8 cellular contexts compared by ENCODE assay signal in genomic region chr18:28178720-28179119, GRCh38. TPM values are rescaled to one million over a fixed set of nuclear protein-coding genes. Genes with fewer than 3 reads are reported as not detected.
DNase-seq lines count a peak whose midpoint lies in the region; ATAC-seq and TF ChIP-seq lines count a peak whose summit lies in the region.

No MANE protein-coding gene starts in this region.

- H3K36me3 ChIP-seq in BLaER1 treated with 17β-estradiol and CSF1 and Interleukin-3, amounts not matched to agents 10 nM and 100 nM = no peaks in the 10 kb centered on the region
- no peaks in the 10 kb centered on the region for H3K36me3 ChIP-seq in HUES48 (ENCODE audit: control insufficient read depth, insufficient read depth, low read length)
- peaks cover 15% of the 10 kb centered on the region for H3K36me3 ChIP-seq in endodermal cell (ENCODE audit: control insufficient read depth, insufficient read depth, low read length)
- no peaks in the 10 kb centered on the region; the same call in 1 of the 2 replicates for H3K36me3 ChIP-seq in HAP-1 (replicated peaks)

- H3K4me2 ChIP-seq in BLaER1 treated with 17β-estradiol and CSF1 and Interleukin-3, amounts not matched to agents 10 nM and 100 nM = peak overlapping the region in 9 of 11 experiments; percentile 57 to 92 (median 71); a peak in 17 of 22 replicates

- H3K27ac ChIP-seq in BLaER1 treated with 17β-estradiol and CSF1 and Interleukin-3, amounts not matched to agents 10 nM and 100 nM = no peak overlapping the region
- H3K27ac ChIP-seq in HUES48 (ENCODE audit: low read depth, low read length) = peak overlapping the region; percentile 93
- H3K27ac ChIP-seq in endodermal cell (ENCODE audit: low read depth, low read length) = peak overlapping the region; percentile 40

- ATAC-seq in GM21528 (IDR thresholded peaks at IDR 0.05; ENCODE audit: low FRiP score, unreplicated experiment) = no peak

- H3K27me3 ChIP-seq in BLaER1 treated with 17β-estradiol and CSF1 and Interleukin-3, amounts not matched to agents 10 nM and 100 nM = peaks cover 7 to 39% (median 21%) of the 10 kb centered on the region in 11 experiments; a peak in 20 of 22 replicates
- H3K27me3 ChIP-seq in HUES48 (ENCODE audit: control insufficient read depth, insufficient read depth, low read length) (peaks cover 46% of the 10 kb centered on the region), endodermal cell (ENCODE audit: control insufficient read depth, insufficient read depth, low read length, poor library complexity, severe bottlenecking) (no peaks in the 10 kb centered on the region), HAP-1 (ENCODE audit: low read depth) (no peaks in the 10 kb centered on the region)

- H3K27me3 Mint-ChIP-seq in endodermal cell (ENCODE audit: insufficient read depth) = peaks cover 4% of the 10 kb centered on the region
- peaks cover 3% of the 10 kb centered on the region for H3K27me3 Mint-ChIP-seq in nephron progenitor cell (ENCODE audit: low read depth, poor library complexity)

- peaks cover 51% of the 10 kb centered on the region for H3K4me1 Mint-ChIP-seq in endodermal cell
- peaks cover 31% of the 10 kb centered on the region for H3K4me1 Mint-ChIP-seq in nephron progenitor cell

- peak overlapping the region in 5 of 10 experiments; percentile 68 to 74 (median 70); a peak in 7 of 20 replicates for H3K4me3 ChIP-seq in BLaER1 treated with 17β-estradiol and CSF1 and Interleukin-3, amounts not matched to agents 10 nM and 100 nM
- H3K4me3 ChIP-seq in HUES48 (ENCODE audit: low read depth, low read length) (peak overlapping the region; percentile 89), endodermal cell (ENCODE audit: low read length) (peak overlapping the region; percentile 88), HAP-1 (no peak overlapping the region)

- in situ Hi-C loops in HAP-1 (cut with MboI; ENCODE audit: low sequenced_read_pairs) = no loop called here

- 2 to 3% methylated on average over 4 to 5 of the region's 6 CpGs for WGBS in endodermal cell (ENCODE audit: insufficient coverage in 1 of 2, insufficient read length in 1 of 2), 2 experiments

- intact Hi-C loops in posterior vena cava (cut with DNase I) = no loop called here

- H3K27ac Mint-ChIP-seq in endodermal cell (peak overlapping the region; percentile 97), nephron progenitor cell (no peak overlapping the region)

- H4K20me1 ChIP-seq in BLaER1 treated with 17β-estradiol and CSF1 and Interleukin-3, amounts not matched to agents 10 nM and 100 nM = peaks cover 0 to 25% (median 13%) of the 10 kb centered on the region in 11 experiments; a peak in 13 of 22 replicates

- H3K9me3 Mint-ChIP-seq in endodermal cell = no peaks in the 10 kb centered on the region
- H3K9me3 Mint-ChIP-seq in nephron progenitor cell = no peaks in the 10 kb centered on the region

- H3K36me3 Mint-ChIP-seq in endodermal cell (ENCODE audit: low read depth) (peaks cover 23% of the 10 kb centered on the region), nephron progenitor cell (ENCODE audit: low read depth) (no peaks in the 10 kb centered on the region)

- peaks cover 14 to 27% (median 20%) of the 10 kb centered on the region in 11 experiments; a peak in 20 of 22 replicates for H3K9me3 ChIP-seq in BLaER1 treated with 17β-estradiol and CSF1 and Interleukin-3, amounts not matched to agents 10 nM and 100 nM (replicated peaks in 1 of 11)
- no peaks in the 10 kb centered on the region for H3K9me3 ChIP-seq in HUES48 (ENCODE audit: control insufficient read depth, insufficient read depth, low read length)
- H3K9me3 ChIP-seq in endodermal cell (ENCODE audit: control insufficient read depth, low read length) = no peaks in the 10 kb centered on the region
- no peaks in the 10 kb centered on the region for H3K9me3 ChIP-seq in HAP-1

- peak; percentile 77 for DNase-seq in endodermal cell
- peak; percentile 14 for DNase-seq in nephron progenitor cell
- DNase-seq in HAP-1 (ENCODE audit: low spot score in 2 of 2) = no peak
- no peak for DNase-seq in posterior vena cava (ENCODE audit: low spot score)
- no peak for DNase-seq in cortex of kidney (lab: John Stamatoyannopoulos, UW)

- no peak for TF ChIP-seq CTCF in endodermal cell (conservative IDR thresholded peaks at IDR 0.05)
- TF ChIP-seq CTCF in nephron progenitor cell (IDR thresholded peaks at IDR 0.05) = no peak

- H3K4me1 ChIP-seq in BLaER1 treated with 17β-estradiol and CSF1 and Interleukin-3, amounts not matched to agents 10 nM and 100 nM = 0 out of 20 replicates have a peak, but pooled peaks cover 0 to 4% (median 0%) of the 10 kb centered on the region in 10 experiments
- peaks cover 62% of the 10 kb centered on the region for H3K4me1 ChIP-seq in HUES48 (ENCODE audit: control insufficient read depth, insufficient read depth, low read length)
- peaks cover 28% of the 10 kb centered on the region for H3K4me1 ChIP-seq in endodermal cell (ENCODE audit: control insufficient read depth, insufficient read depth, low read length)
- H3K4me1 ChIP-seq in HAP-1 = peaks cover 33% of the 10 kb centered on the region

- H3K4me3 Mint-ChIP-seq in endodermal cell = peak overlapping the region; percentile 99
- H3K4me3 Mint-ChIP-seq in nephron progenitor cell = peak overlapping the region; percentile 93

- H3K9ac ChIP-seq in BLaER1 treated with 17β-estradiol and CSF1 and Interleukin-3, amounts not matched to agents 10 nM and 100 nM = peak overlapping the region in 1 of 11 experiments; percentile 85; a peak in 1 of 22 replicates
- H3K9ac ChIP-seq in HUES48 (ENCODE audit: low read depth, low read length) (peak overlapping the region; percentile 35; the same call in 1 of the 2 replicates), endodermal cell (ENCODE audit: extremely low read depth, low read length, poor library complexity, severe bottlenecking) (peak overlapping the region; percentile 91)

RNA-seq across cellular contexts. Expression of gene CDH2, which starts 1.8 kb away (rescaled TPM):
- total RNA-seq in endodermal cell (100 to 1,000 TPM; 486 to 572 TPM), posterior vena cava (10 to 100 TPM in 1 of 2 donors, 1 to 10 TPM in 1; 6.0 to 12.0 TPM)
- 288 TPM for polyA plus RNA-seq in endodermal cell (2013, experiment 1 of 2)
- 284 TPM for polyA plus RNA-seq in endodermal cell (2013, experiment 2 of 2)

Comparison
In these comparisons a context has a peak if more than half of its experiments do, and no peak if none do; other contexts are left out.
1. H3K27ac ChIP-seq: peak in HUES48 (single experiment) and endodermal cell (single experiment); none in BLaER1 treated with 17β-estradiol and CSF1 and Interleukin-3, amounts not matched to agents 10 nM and 100 nM (0 of 11).
2. DNase-seq: peak in endodermal cell (single experiment) and nephron progenitor cell (single experiment); none in HAP-1 (0 of 2), posterior vena cava (single experiment) and cortex of kidney (single experiment).
3. RNA of gene CDH2, which starts 1.8 kb away (total RNA-seq): 486 to 572 TPM in endodermal cell; 6.0 to 12.0 TPM in posterior vena cava; every median in the first group is over 10 times any median in the second.